14 cellular contexts compared by ENCODE assay signal in genomic region chr10:133474833-133475734, GRCh38. TPM values are rescaled to one million over a fixed set of nuclear protein-coding genes. Genes with fewer than 3 reads are reported as not detected.
A peak's percentile ranks its signal among the peaks of the same experiment; 100 is the strongest.
DNase-seq lines count a peak whose midpoint lies in the region; ATAC-seq and TF ChIP-seq lines count a peak whose summit lies in the region.
"Had no signal": no experiment of that assay in that cellular context is flagged by ENCODE, and none has a peak within 500 bp of the region (broad histone marks: within the 10 kb centered on the region; RNA-seq: fewer than 3 reads in every experiment).

No MANE protein-coding gene starts in this region.

- ATAC-seq in HG02884 (IDR thresholded peaks at IDR 0.05; ENCODE audit: unreplicated experiment): no peak

- dilution Hi-C loops in mammary epithelial cell (cut with HindIII; ENCODE audit: low sequenced_read_pairs): no loop called here

- CTCF ChIA-PET in CD8-positive, alpha-beta memory T cell (lab: Charles Lee): no interaction called here
- CTCF ChIA-PET in mammary epithelial cell (lab: Charles Lee; ENCODE audit: low non-redundant PET): no interaction called here

- no peaks in the 10 kb centered on the region for H3K36me3 ChIP-seq in CD8-positive, alpha-beta memory T cell (ENCODE audit: insufficient read depth, low read length)
- no peaks in the 10 kb centered on the region for H3K36me3 ChIP-seq in mammary epithelial cell (ENCODE audit: insufficient read depth, low read length)
- H3K36me3 ChIP-seq: heart left ventricle had no signal

- 85% methylated on average over 6 of the region's 13 CpGs for WGBS in mammary epithelial cell (ENCODE audit: low coverage, missing lambda C conversion rate)

- H3K27ac Mint-ChIP-seq in CD8-positive, alpha-beta memory T cell: peak overlapping the region; percentile 39 to 99 (median 85)
- H3K27ac Mint-ChIP-seq in immature natural killer cell: peak overlapping the region; percentile 70 to 92 (median 82)

- POLR2A ChIA-PET in CD8-positive, alpha-beta memory T cell (lab: Charles Lee): no interaction called here

- H3K9me3 ChIP-seq in CD8-positive, alpha-beta memory T cell (ENCODE audit: low read length): no peaks in the 10 kb centered on the region
- no peaks in the 10 kb centered on the region for H3K9me3 ChIP-seq in mammary epithelial cell (replicated peaks; ENCODE audit: insufficient read depth, low read length)

- no peaks in the 10 kb centered on the region for H3K27me3 Mint-ChIP-seq in CD8-positive, alpha-beta memory T cell
- H3K27me3 Mint-ChIP-seq in immature natural killer cell (ENCODE audit: low read depth in 3 of 3): peaks cover 0 to 2% (median 0%) of the 10 kb centered on the region in 3 donors

- no TSS peak for BruUV-seq in mammary epithelial cell (replicated peaks; lab: Mats Ljungman, UMichigan)

- peaks cover 32 to 33% (median 32%) of the 10 kb centered on the region in 3 donors for H3K4me1 Mint-ChIP-seq in CD8-positive, alpha-beta memory T cell
- peaks cover 26 to 29% of the 10 kb centered on the region in 2 donors for H3K4me1 Mint-ChIP-seq in immature natural killer cell

- no peaks in the 10 kb centered on the region for H3K27me3 ChIP-seq in CD8-positive, alpha-beta memory T cell (ENCODE audit: insufficient read depth, low read length, poor library complexity, severe bottlenecking)
- no peaks in the 10 kb centered on the region for H3K27me3 ChIP-seq in mammary epithelial cell (ENCODE audit: insufficient read depth, low read length)
- H3K27me3 ChIP-seq: heart left ventricle had no signal

- H2AFZ ChIP-seq in mammary epithelial cell (ENCODE audit: low read depth, low read length): no peak overlapping the region
- H2AFZ ChIP-seq: GM23248 had no signal

- in situ Hi-C loops in mammary epithelial cell (cut with MboI; ENCODE audit: low sequenced_read_pairs in 2 of 2): no loop called here

- H3K4me3 Mint-ChIP-seq in CD8-positive, alpha-beta memory T cell: peak overlapping the region; percentile 3 to 88 (median 66)
- peak overlapping the region; percentile 46 to 81 (median 60) for H3K4me3 Mint-ChIP-seq in immature natural killer cell

- H3K9me3 Mint-ChIP-seq in CD8-positive, alpha-beta memory T cell: peaks cover 0 to 2% (median 0%) of the 10 kb centered on the region in 5 donors
- no peaks in the 10 kb centered on the region for H3K9me3 Mint-ChIP-seq in immature natural killer cell

- no peak overlapping the region for H3K27ac ChIP-seq in CD8-positive, alpha-beta memory T cell (ENCODE audit: low read depth, low read length)
- no peak overlapping the region for H3K27ac ChIP-seq in mammary epithelial cell (ENCODE audit: insufficient read depth, low read depth, low read length)
- H3K27ac ChIP-seq: C4-2B, GM23248, heart left ventricle had no signal

- no peak for TF ChIP-seq CTCF in mammary epithelial cell (conservative IDR thresholded peaks at IDR 0.05 in 1 of 2, IDR thresholded peaks at IDR 0.05 in 1 of 2; ENCODE audit: extremely low read depth in 1 of 2, insufficient read depth in 1 of 2, low read depth in 1 of 2, low read length in 2 of 2)

- peaks cover 0 to 12% (median 0%) of the 10 kb centered on the region in 3 donors for H3K36me3 Mint-ChIP-seq in CD8-positive, alpha-beta memory T cell
- H3K36me3 Mint-ChIP-seq in immature natural killer cell: peaks cover 0 to 7% (median 6%) of the 10 kb centered on the region in 3 donors

- peak; percentile 6 for DNase-seq in AG20443 (ENCODE audit: low spot score)
- peak in 2 of 5 donors; percentile 51 to 57 for DNase-seq in CD8-positive, alpha-beta memory T cell
- DNase-seq in activated CD4-positive, alpha-beta T cell treated with anti-CD3 and anti-CD28 coated beads, Interleukin-2, amount 50 U/mL, for 4 hours: peak; percentile 28 to 33
- peak; percentile 14 to 24 (median 20) for DNase-seq in immature natural killer cell
- no peak for DNase-seq in globus pallidus (ENCODE audit: low spot score)
- no peak for DNase-seq in mammary epithelial cell
- no peak for DNase-seq in NK-92 treated with Interleukin-12 subunit alpha and Interleukin-12 subunit beta, amount 100 ng/mL, for 24 hours (lab: John Stamatoyannopoulos, UW)
- DNase-seq: GM23248, heart left ventricle, NCI-H1092 treated with DMSO at 0.1 percent for 48 hours, NCI-H2227 treated with DMSO at 0.1 percent for 48 hours had no signal

- no peak overlapping the region for H3K4me2 ChIP-seq in mammary epithelial cell (ENCODE audit: insufficient read depth, low read depth, low read length)

- peaks cover 17% of the 10 kb centered on the region for H3K4me1 ChIP-seq in CD8-positive, alpha-beta memory T cell (ENCODE audit: insufficient read depth, low read length)
- H3K4me1 ChIP-seq in mammary epithelial cell (ENCODE audit: insufficient read depth, low read length): peaks cover 7% of the 10 kb centered on the region
- H3K4me1 ChIP-seq: heart left ventricle had no signal

- no peaks in the 10 kb centered on the region for H4K20me1 ChIP-seq in mammary epithelial cell (ENCODE audit: insufficient read depth, low read length)

- H3K79me2 ChIP-seq in mammary epithelial cell (ENCODE audit: insufficient read depth, low read length): no peaks in the 10 kb centered on the region

- no peak overlapping the region for H3K9ac ChIP-seq in mammary epithelial cell (ENCODE audit: insufficient read depth, low read length)
- H3K9ac ChIP-seq: GM23248 had no signal

- intact Hi-C loops in mammary epithelial cell (cut with micrococcal nuclease): no loop called here

- no peak overlapping the region for H3K4me3 ChIP-seq in CD8-positive, alpha-beta memory T cell (ENCODE audit: low read length)
- H3K4me3 ChIP-seq in mammary epithelial cell (replicated peaks in 1 of 3; ENCODE audit: insufficient read depth in 1 of 3, low read depth in 2 of 3, low read length in 3 of 3): no peak overlapping the region
- H3K4me3 ChIP-seq: GM23248, heart left ventricle had no signal

RNA-seq across cellular contexts. Expression of gene SCART1, which starts 21.3 kb away (rescaled TPM):
- total RNA-seq in CD8-positive, alpha-beta memory T cell: 1 to 10 TPM; 1.4 to 1.5 TPM
- polyA plus RNA-seq in CD8-positive, alpha-beta memory T cell: 3.2 TPM
- under 1 TPM in 2 of 3 donors, not detected in 1; 0.20 to 0.74 TPM for polyA plus RNA-seq in immature natural killer cell
- 1 to 10 TPM; 1.3 to 4.4 TPM for total RNA-seq in mammary epithelial cell
- polyA plus RNA-seq in mammary epithelial cell: 0.67 TPM
- not detected for polyA minus RNA-seq in mammary epithelial cell

RNA-seq across cellular contexts. Expression of gene SPRN, which starts 50.7 kb away (rescaled TPM):
- not detected for total RNA-seq in CD8-positive, alpha-beta memory T cell
- polyA plus RNA-seq in CD8-positive, alpha-beta memory T cell: 0.43 TPM
- polyA plus RNA-seq in immature natural killer cell (under 1 TPM in 2 of 3 donors, not detected in 1; 0.30 to 0.37 TPM), mammary epithelial cell (0.37 TPM)
- 1 to 10 TPM in 1 of 2 donors, under 1 TPM in 1; 0.33 to 3.7 TPM for total RNA-seq in mammary epithelial cell
- not detected for polyA minus RNA-seq in mammary epithelial cell
- total RNA-seq: G401 had no signal

RNA-seq across cellular contexts. Expression of gene CYP2E1, which starts 52.1 kb away (rescaled TPM):
- total RNA-seq in CD8-positive, alpha-beta memory T cell: under 1 TPM; 0.28 to 0.40 TPM
- 0.68 TPM for polyA plus RNA-seq in CD8-positive, alpha-beta memory T cell
- polyA plus RNA-seq in immature natural killer cell (1 to 10 TPM in 1 of 3 donors, under 1 TPM in 1, not detected in 1; 0.18 to 1.5 TPM), mammary epithelial cell (1.00 TPM)
- 1 to 10 TPM in 1 of 2 donors, under 1 TPM in 1; 0.17 to 3.6 TPM for total RNA-seq in mammary epithelial cell
- not detected for polyA minus RNA-seq in mammary epithelial cell
- total RNA-seq: GM23248 had no signal

Comparison
In these comparisons a context has a peak if more than half of its experiments do, and no peak if none do; other contexts are left out.
1. DNase-seq: peak in AG20443 (single experiment), activated CD4-positive, alpha-beta T cell treated with anti-CD3 and anti-CD28 coated beads, Interleukin-2, amount 50 U/mL, for 4 hours (2 of 2) and immature natural killer cell (3 of 3); none in globus pallidus (single experiment), mammary epithelial cell (single experiment) and NK-92 treated with Interleukin-12 subunit alpha and Interleukin-12 subunit beta, amount 100 ng/mL, for 24 hours (single experiment).